ENCODE assay signal across 35 cellular contexts in the genomic region with DNA sequence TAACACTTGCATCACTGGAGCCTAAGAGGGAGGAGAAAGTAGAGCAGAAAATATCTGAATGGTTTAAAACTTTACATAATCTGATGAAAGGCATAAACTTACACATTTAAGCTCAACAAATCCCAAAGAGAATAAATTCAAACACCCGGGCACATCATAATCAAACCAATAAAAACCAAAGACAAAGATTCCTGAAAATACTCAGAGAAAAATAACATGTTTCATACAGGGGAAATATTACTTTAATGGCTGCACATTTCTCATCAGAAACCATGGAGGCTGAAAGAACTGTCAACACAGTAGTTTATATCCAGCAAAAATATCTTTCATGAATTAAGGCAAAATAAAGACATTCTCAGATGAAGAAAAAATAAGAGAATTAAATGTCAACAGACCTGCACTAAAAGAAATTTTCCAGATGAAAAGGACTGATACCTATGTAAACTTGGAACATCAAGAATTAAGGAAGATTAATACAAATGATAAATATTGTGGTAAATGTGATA.
"Had no signal": no experiment of that assay in that cellular context is flagged by ENCODE, and none has a peak within 500 bp of the region (broad histone marks: within the 10 kb centered on the region; RNA-seq: fewer than 3 reads in every experiment).

No MANE protein-coding gene starts in this region.

- H3K4me3 Mint-ChIP-seq: activated B cell treated with CpG ODN at 0.5 μM for 24 hours; activated CD4-positive, alpha-beta memory T cell treated with anti-CD3 and anti-CD28 coated beads for 36 hours; activated CD4-positive, alpha-beta T cell treated with anti-CD3 and anti-CD28 coated beads, Interleukin-2, amount 10 ng/mL, durations not matched to agents 24 days and 14 days; activated CD8-positive, alpha-beta T cell treated with anti-CD3 and anti-CD28 coated beads for 36 hours; activated naive CD4-positive, alpha-beta T cell treated with anti-CD3 and anti-CD28 coated beads for 36 hours; activated naive CD8-positive, alpha-beta T cell treated with anti-CD3 and anti-CD28 coated beads for 36 hours; activated T-cell treated with anti-CD3 and anti-CD28 coated beads, Interleukin-2, amount 50 U/mL, for 4 hours; activated T-cell treated with anti-CD3 and anti-CD28 coated beads, Interleukin-2, amount 50 U/mL, for 72 hours; activated T-helper 1 cell treated with anti-CD3 and anti-CD28 coated beads, Interleukin-12 subunit alpha, Interleukin-12 subunit beta, Interleukin-2, Interleukin-4 antibody, amounts not matched to agents 30 ng/mL and 10 ng/mL and 1 ng/mL, durations not matched to agents 14 hours and 24 hours and 36 hours; activated T-helper 17 cell treated with anti-CD3 and anti-CD28 coated beads, Interleukin-2, amount 50 U/mL, for 72 hours; T-helper 1 cell treated with Interleukin-12 subunit alpha and Interleukin-12 subunit beta and Interleukin-4 antibody, amounts not matched to agents 30 μg/mL and 1 μg/mL, for 36 hours; T-helper 2 cell treated with Interferon-gamma antibody and Interleukin-4, amounts not matched to agents 5 μg/mL and 100 μg/mL, for 36 hours had no signal

- H3K9me3 ChIP-seq: body of pancreas, breast epithelium had no signal

- DNase-seq: activated B cell treated with CpG ODN at 0.5 μM for 24 hours; activated CD4-positive, alpha-beta memory T cell treated with anti-CD3 and anti-CD28 coated beads for 36 hours; activated CD4-positive, alpha-beta T cell treated with anti-CD3 and anti-CD28 coated beads for 4 hours; activated CD4-positive, alpha-beta T cell treated with anti-CD3 and anti-CD28 coated beads, Interleukin-2, amount 10 ng/mL, durations not matched to agents 24 days and 14 days; activated CD4-positive, alpha-beta T cell treated with anti-CD3 and anti-CD28 coated beads, Interleukin-2, amount 50 U/mL, for 1 hour; activated CD4-positive, alpha-beta T cell treated with anti-CD3 and anti-CD28 coated beads, Interleukin-2, amount 50 U/mL, for 4 hours; activated CD4-positive, CD25-positive, alpha-beta regulatory T cell treated with anti-CD3 and anti-CD28 coated beads, Interleukin-2, amount 50 U/mL, for 72 hours; activated CD8-positive, alpha-beta memory T cell treated with anti-CD3 and anti-CD28 coated beads, Interleukin-2, amount 50 U/mL, for 4 hours; activated CD8-positive, alpha-beta T cell treated with anti-CD3 and anti-CD28 coated beads for 36 hours; activated effector memory CD4-positive, alpha-beta T cell treated with anti-CD3 and anti-CD28 coated beads, Interleukin-2, amount 50 U/mL, for 16 hours; activated gamma-delta T cell treated with Interleukin-2 at 50 U/mL for 16 hours; activated naive CD4-positive, alpha-beta T cell; activated naive CD4-positive, alpha-beta T cell treated with anti-CD3 and anti-CD28 coated beads for 36 hours; activated naive CD4-positive, alpha-beta T cell treated with anti-CD3 and anti-CD28 coated beads, Interleukin-2, amount 50 U/mL, for 16 hours; activated naive CD8-positive, alpha-beta T cell treated with anti-CD3 and anti-CD28 coated beads for 36 hours; activated T-cell treated with anti-CD3 and anti-CD28 coated beads for 4 hours; activated T-cell treated with anti-CD3 and anti-CD28 coated beads, Interleukin-2, amount 50 U/mL, for 1 hour; activated T-cell treated with anti-CD3 and anti-CD28 coated beads, Interleukin-2, amount 50 U/mL, for 4 hours; activated T-cell treated with anti-CD3 and anti-CD28 coated beads, Interleukin-2, amount 50 U/mL, for 72 hours; adrenal gland; amniotic stem cell; body of pancreas; brain microvascular endothelial cell; central memory CD4-positive, alpha-beta T cell; T-helper 2 cell; T-helper 9 cell had no signal

- H3K36me3 ChIP-seq: adrenal gland, brain microvascular endothelial cell, breast epithelium had no signal

- H3K27ac ChIP-seq: adrenal gland, body of pancreas, brain microvascular endothelial cell, breast epithelium, VCaP had no signal

- ATAC-seq: activated CD8-positive, alpha-beta T cell treated with anti-CD3 and anti-CD28 coated beads for 36 hours; activated naive CD4-positive, alpha-beta T cell treated with anti-CD3 and anti-CD28 coated beads, Interleukin-2, amount 50 U/mL, for 72 hours; activated T-cell treated with anti-CD3 and anti-CD28 coated beads, Interleukin-2, amount 50 U/mL, for 4 hours; activated T-cell treated with anti-CD3 and anti-CD28 coated beads, Interleukin-2, amount 50 U/mL, for 72 hours; activated T-helper 17 cell treated with anti-CD3 and anti-CD28 coated beads, Interleukin-2, amount 50 U/mL, for 72 hours; body of pancreas had no signal

- H3K4me1 Mint-ChIP-seq: activated T-helper 17 cell treated with anti-CD3 and anti-CD28 coated beads, Interleukin-2, amount 50 U/mL, for 72 hours had no signal

- H3K27me3 ChIP-seq: adrenal gland, body of pancreas, brain microvascular endothelial cell, breast epithelium had no signal

- FAIRE-seq: astrocyte, TTC549 had no signal

- H3K27me3 Mint-ChIP-seq: activated B cell treated with CpG ODN at 0.5 μM for 24 hours; activated CD4-positive, alpha-beta memory T cell treated with anti-CD3 and anti-CD28 coated beads for 36 hours; activated CD4-positive, alpha-beta T cell treated with anti-CD3 and anti-CD28 coated beads, Interleukin-2, amount 10 ng/mL, durations not matched to agents 24 days and 14 days; activated CD8-positive, alpha-beta T cell treated with anti-CD3 and anti-CD28 coated beads for 36 hours; activated naive CD8-positive, alpha-beta T cell treated with anti-CD3 and anti-CD28 coated beads for 36 hours; activated T-helper 17 cell treated with anti-CD3 and anti-CD28 coated beads, Interleukin-2, amount 50 U/mL, for 72 hours had no signal

- H3K27ac Mint-ChIP-seq: activated B cell treated with CpG ODN at 0.5 μM for 24 hours; activated CD4-positive, alpha-beta memory T cell treated with anti-CD3 and anti-CD28 coated beads for 36 hours; activated CD4-positive, alpha-beta T cell treated with anti-CD3 and anti-CD28 coated beads, Interleukin-2, amount 10 ng/mL, durations not matched to agents 24 days and 14 days; activated CD8-positive, alpha-beta T cell treated with anti-CD3 and anti-CD28 coated beads for 36 hours; activated naive CD4-positive, alpha-beta T cell treated with anti-CD3 and anti-CD28 coated beads for 36 hours; activated naive CD4-positive, alpha-beta T cell treated with anti-CD3 and anti-CD28 coated beads, Interleukin-2, amount 50 U/mL, for 72 hours; activated naive CD8-positive, alpha-beta T cell treated with anti-CD3 and anti-CD28 coated beads for 36 hours; activated T-cell treated with anti-CD3 and anti-CD28 coated beads, Interleukin-2, amount 50 U/mL, for 72 hours; activated T-helper 1 cell treated with anti-CD3 and anti-CD28 coated beads, Interleukin-12 subunit alpha, Interleukin-12 subunit beta, Interleukin-2, Interleukin-4 antibody, amounts not matched to agents 30 ng/mL and 10 ng/mL and 1 ng/mL, durations not matched to agents 14 hours and 24 hours and 36 hours; activated T-helper 17 cell treated with anti-CD3 and anti-CD28 coated beads, Interleukin-2, amount 50 U/mL, for 72 hours; T-helper 1 cell treated with Interleukin-12 subunit alpha and Interleukin-12 subunit beta and Interleukin-4 antibody, amounts not matched to agents 30 μg/mL and 1 μg/mL, for 36 hours; T-helper 2 cell treated with Interferon-gamma antibody and Interleukin-4, amounts not matched to agents 5 μg/mL and 100 μg/mL, for 36 hours had no signal

- H3K4me1 ChIP-seq: adrenal gland, body of pancreas, breast epithelium had no signal

- H3K4me3 ChIP-seq: adrenal gland, body of pancreas, breast epithelium had no signal
